8 cellular contexts compared by ENCODE assay signal in genomic region chr11:66001941-66002647, GRCh38.
DNase-seq lines count a peak whose midpoint lies in the region; TF ChIP-seq lines count a peak whose summit lies in the region.

BANF1 (plus strand) TSS chr11:66002503; CDS start chr11:66003251, 748 bp downstream.
EIF1AD (minus strand) TSS chr11:66002157; CDS start chr11:66000389, 1,768 bp downstream.

- peak within 1 kb of the TSS; percentile 100 for H3K27ac Mint-ChIP-seq in nephron progenitor cell
- H3K27ac Mint-ChIP-seq in stimulated activated naive CD8-positive, alpha-beta T cell treated with anti-CD3 and anti-CD28 coated beads, Interleukin-15, Interleukin-2, amounts not matched to agents 100 ng/mL and 50 ng/mL, for 24 hours: peak within 1 kb of the TSS; percentile 99

- H3K4me2 ChIP-seq in MM.1S (ENCODE audit: low read depth, low read length): peak within 1 kb of the TSS; percentile 80

- peaks cover 42% of the 10 kb centered on the region for H3K36me3 Mint-ChIP-seq in nephron progenitor cell (ENCODE audit: low read depth)
- peaks cover 70% of the 10 kb centered on the region for H3K36me3 Mint-ChIP-seq in stimulated activated naive CD8-positive, alpha-beta T cell treated with anti-CD3 and anti-CD28 coated beads, Interleukin-15, Interleukin-2, amounts not matched to agents 100 ng/mL and 50 ng/mL, for 24 hours (ENCODE audit: low read depth)

- peak within 1 kb of the TSS; percentile 99 for H3K4me3 ChIP-seq in MM.1S (ENCODE audit: low read length)

- peaks cover 6% of the 10 kb centered on the region for H3K36me3 ChIP-seq in MM.1S (replicated peaks; ENCODE audit: insufficient read depth, low read length)

- H3K27ac ChIP-seq in MM.1S (ENCODE audit: low read length): peak within 1 kb of the TSS; percentile 93

- H3K9me3 Mint-ChIP-seq in nephron progenitor cell: no peaks in the 10 kb centered on the region
- H3K9me3 Mint-ChIP-seq in stimulated activated naive CD8-positive, alpha-beta T cell treated with anti-CD3 and anti-CD28 coated beads, Interleukin-15, Interleukin-2, amounts not matched to agents 100 ng/mL and 50 ng/mL, for 24 hours: no peaks in the 10 kb centered on the region

- TF ChIP-seq CTCF in MM.1S (IDR thresholded peaks at IDR 0.05; ENCODE audit: low read length) (no peak), nephron progenitor cell (IDR thresholded peaks at IDR 0.05) (no peak)

- H3K27me3 Mint-ChIP-seq in nephron progenitor cell (ENCODE audit: low read depth, poor library complexity): no peaks in the 10 kb centered on the region
- no peaks in the 10 kb centered on the region for H3K27me3 Mint-ChIP-seq in stimulated activated naive CD8-positive, alpha-beta T cell treated with anti-CD3 and anti-CD28 coated beads, Interleukin-15, Interleukin-2, amounts not matched to agents 100 ng/mL and 50 ng/mL, for 24 hours

- peaks cover 62% of the 10 kb centered on the region for H3K79me2 ChIP-seq in MM.1S (ENCODE audit: low read length)

- H2AFZ ChIP-seq in MM.1S (ENCODE audit: low read length): peak within 1 kb of the TSS; percentile 88

- H3K4me1 ChIP-seq in MM.1S (ENCODE audit: low read length): peaks cover 37% of the 10 kb centered on the region

- DNase-seq in ELR (ENCODE audit: low read depth) (peak; percentile 99), HCEC 1CT (peak; percentile 96), MM.1S (peak; percentile 94), SHP77 treated with DMSO at 0.1 percent for 48 hours (lab: John Stamatoyannopoulos, UW) (peak; percentile 97), fibroblast of the conjunctiva (ENCODE audit: low read depth) (peak; percentile 96), nephron progenitor cell (peak; percentile 83)
- DNase-seq in activated effector memory CD4-positive, alpha-beta T cell treated with Interleukin-2 at 50 U/mL for 16 hours: peak; percentile 92

- H3K9me2 ChIP-seq in MM.1S (replicated peaks; ENCODE audit: insufficient read depth, low read length): no peaks in the 10 kb centered on the region

- H3F3A ChIP-seq in MM.1S (ENCODE audit: insufficient read depth, low read length): peaks cover 30% of the 10 kb centered on the region

- H3K4me1 Mint-ChIP-seq in nephron progenitor cell: peaks cover 24% of the 10 kb centered on the region
- peaks cover 46% of the 10 kb centered on the region for H3K4me1 Mint-ChIP-seq in stimulated activated naive CD8-positive, alpha-beta T cell treated with anti-CD3 and anti-CD28 coated beads, Interleukin-15, Interleukin-2, amounts not matched to agents 100 ng/mL and 50 ng/mL, for 24 hours (ENCODE audit: low read depth)

- H3K9me3 ChIP-seq in MM.1S (replicated peaks; ENCODE audit: insufficient read depth, low read length): no peaks in the 10 kb centered on the region

- H3K4me3 Mint-ChIP-seq in nephron progenitor cell: peak within 1 kb of the TSS; percentile 100
- H3K4me3 Mint-ChIP-seq in stimulated activated naive CD8-positive, alpha-beta T cell treated with anti-CD3 and anti-CD28 coated beads, Interleukin-15, Interleukin-2, amounts not matched to agents 100 ng/mL and 50 ng/mL, for 24 hours: peak within 1 kb of the TSS; percentile 100

- H3K27me3 ChIP-seq in MM.1S (replicated peaks; ENCODE audit: insufficient read depth, low read length): no peaks in the 10 kb centered on the region

- peak within 1 kb of the TSS; percentile 90 for H3K9ac ChIP-seq in MM.1S (ENCODE audit: low read length)

- no peaks in the 10 kb centered on the region for H4K20me1 ChIP-seq in MM.1S (ENCODE audit: insufficient read depth, low read length)

Comparison
In these comparisons a context has a peak if more than half of its experiments do, and no peak if none do; other contexts are left out.
1. Peak in every context shown above with its lines: DNase-seq, H3K4me3 ChIP-seq and H3K27ac ChIP-seq.